26 cellular contexts compared by ENCODE assay signal in genomic region chr2:231626449-231626848, GRCh38. TPM values are rescaled to one million over a fixed set of nuclear protein-coding genes. Genes with fewer than 3 reads are reported as not detected.
"Had no signal": no experiment of that assay in that cellular context is flagged by ENCODE, and none has a peak within 500 bp of the region (broad histone marks: within the 10 kb centered on the region; RNA-seq: fewer than 3 reads in every experiment).

No MANE protein-coding gene starts in this region.

- H3K4me1 Mint-ChIP-seq: central memory CD8-positive, alpha-beta T cell had no signal

- H3K4me3 Mint-ChIP-seq: activated CD4-positive, alpha-beta T cell treated with anti-CD3 and anti-CD28 coated beads, Interleukin-2, amount 10 ng/mL, durations not matched to agents 24 days and 14 days; activated naive CD8-positive, alpha-beta T cell treated with anti-CD3 and anti-CD28 coated beads, Interleukin-2, amount 50 U/mL, for 24 hours; activated T-cell treated with anti-CD3 and anti-CD28 coated beads, Interleukin-2, amount 50 U/mL, for 4 hours; central memory CD8-positive, alpha-beta T cell; WTC11 had no signal

- H3K9ac ChIP-seq: SK-N-SH had no signal

- H3K36me3 Mint-ChIP-seq: activated naive CD4-positive, alpha-beta T cell treated with anti-CD3 and anti-CD28 coated beads, Interleukin-2, amount 50 U/mL, for 72 hours; WTC11 had no signal

- H3K27me3 ChIP-seq: ascending aorta, body of pancreas, SJCRH30 had no signal

- H3K36me3 ChIP-seq: ascending aorta, SJCRH30 had no signal

- ATAC-seq: activated naive CD4-positive, alpha-beta T cell treated with anti-CD3 and anti-CD28 coated beads, Interleukin-2, amount 50 U/mL, for 72 hours; activated naive CD8-positive, alpha-beta T cell treated with anti-CD3 and anti-CD28 coated beads, Interleukin-2, amount 50 U/mL, for 24 hours; activated T-cell treated with anti-CD3 and anti-CD28 coated beads, Interleukin-2, amount 50 U/mL, for 4 hours; body of pancreas; Right ventricle myocardium inferior had no signal

- H3K27ac Mint-ChIP-seq: activated CD4-positive, alpha-beta T cell treated with anti-CD3 and anti-CD28 coated beads, Interleukin-2, amount 10 ng/mL, durations not matched to agents 24 days and 14 days; activated naive CD4-positive, alpha-beta T cell treated with anti-CD3 and anti-CD28 coated beads, Interleukin-2, amount 50 U/mL, for 72 hours; activated naive CD8-positive, alpha-beta T cell treated with anti-CD3 and anti-CD28 coated beads, Interleukin-2, amount 50 U/mL, for 24 hours; WTC11 had no signal

- H3K4me1 ChIP-seq: body of pancreas, SJCRH30 had no signal

- H3K9me3 ChIP-seq: ascending aorta, body of pancreas, SJCRH30, SK-N-SH had no signal

- H3K4me2 ChIP-seq: SK-N-SH had no signal

- H3K27ac ChIP-seq: body of pancreas, SJCRH30 had no signal

- DNase-seq: activated CD4-positive, alpha-beta T cell treated with anti-CD3 and anti-CD28 coated beads for 1 hour; activated CD4-positive, alpha-beta T cell treated with anti-CD3 and anti-CD28 coated beads, Interleukin-2, amount 10 ng/mL, durations not matched to agents 24 days and 14 days; activated CD4-positive, alpha-beta T cell treated with anti-CD3 and anti-CD28 coated beads, Interleukin-2, amount 50 U/mL, for 48 hours; activated effector memory CD4-positive, alpha-beta T cell treated with anti-CD3 and anti-CD28 coated beads, Interleukin-2, amount 50 U/mL, for 16 hours; activated naive CD4-positive, alpha-beta T cell treated with Interleukin-2 at 50 U/mL for 16 hours; activated naive CD8-positive, alpha-beta T cell treated with anti-CD3 and anti-CD28 coated beads, Interleukin-2, amount 50 U/mL, for 24 hours; activated T-cell treated with anti-CD3 and anti-CD28 coated beads, Interleukin-2, amount 50 U/mL, for 4 hours; amniotic stem cell; body of pancreas; MM.1S; NCI-H1105 treated with DMSO at 0.1 percent for 48 hours; NCI-H1436 treated with DMSO at 0.1 percent for 48 hours; NCI-H187; NCI-H2081; NCI-H446; NCI-H524; SJCRH30; SK-N-SH; T-helper 9 cell had no signal

- H3K9me2 ChIP-seq: SK-N-SH had no signal

- H3K9me3 Mint-ChIP-seq: activated CD4-positive, alpha-beta T cell treated with anti-CD3 and anti-CD28 coated beads, Interleukin-2, amount 10 ng/mL, durations not matched to agents 24 days and 14 days; activated naive CD4-positive, alpha-beta T cell treated with anti-CD3 and anti-CD28 coated beads, Interleukin-2, amount 50 U/mL, for 72 hours; activated naive CD8-positive, alpha-beta T cell treated with anti-CD3 and anti-CD28 coated beads, Interleukin-2, amount 50 U/mL, for 24 hours; activated T-cell treated with anti-CD3 and anti-CD28 coated beads, Interleukin-2, amount 50 U/mL, for 4 hours; central memory CD8-positive, alpha-beta T cell; WTC11 had no signal

- H3K4me3 ChIP-seq: ascending aorta, body of pancreas, SJCRH30 had no signal

- H3K27me3 Mint-ChIP-seq: activated CD4-positive, alpha-beta T cell treated with anti-CD3 and anti-CD28 coated beads, Interleukin-2, amount 10 ng/mL, durations not matched to agents 24 days and 14 days; central memory CD8-positive, alpha-beta T cell had no signal

RNA-seq across cellular contexts. Expression of gene TEX44, which starts 33.8 kb away (rescaled TPM):
- total RNA-seq: activated CD4-positive, alpha-beta T cell treated with anti-CD3 and anti-CD28 coated beads, Interleukin-2, amount 10 ng/mL, durations not matched to agents 24 days and 14 days; activated naive CD4-positive, alpha-beta T cell treated with anti-CD3 and anti-CD28 coated beads, Interleukin-2, amount 50 U/mL, for 72 hours; activated T-cell treated with anti-CD3 and anti-CD28 coated beads, Interleukin-2, amount 50 U/mL, for 4 hours; ascending aorta; body of pancreas; Right ventricle myocardium inferior; RPMI7951; SJCRH30; T-helper 1 cell treated with Interleukin-12 subunit alpha and Interleukin-12 subunit beta and Interleukin-4 antibody, amounts not matched to agents 30 ng/mL and 1 ng/mL, for 36 hours; WTC11 had no signal
- polyA plus RNA-seq: SK-N-SH had no signal
